1 cellular context compared by ENCODE assay signal in the genomic region with DNA sequence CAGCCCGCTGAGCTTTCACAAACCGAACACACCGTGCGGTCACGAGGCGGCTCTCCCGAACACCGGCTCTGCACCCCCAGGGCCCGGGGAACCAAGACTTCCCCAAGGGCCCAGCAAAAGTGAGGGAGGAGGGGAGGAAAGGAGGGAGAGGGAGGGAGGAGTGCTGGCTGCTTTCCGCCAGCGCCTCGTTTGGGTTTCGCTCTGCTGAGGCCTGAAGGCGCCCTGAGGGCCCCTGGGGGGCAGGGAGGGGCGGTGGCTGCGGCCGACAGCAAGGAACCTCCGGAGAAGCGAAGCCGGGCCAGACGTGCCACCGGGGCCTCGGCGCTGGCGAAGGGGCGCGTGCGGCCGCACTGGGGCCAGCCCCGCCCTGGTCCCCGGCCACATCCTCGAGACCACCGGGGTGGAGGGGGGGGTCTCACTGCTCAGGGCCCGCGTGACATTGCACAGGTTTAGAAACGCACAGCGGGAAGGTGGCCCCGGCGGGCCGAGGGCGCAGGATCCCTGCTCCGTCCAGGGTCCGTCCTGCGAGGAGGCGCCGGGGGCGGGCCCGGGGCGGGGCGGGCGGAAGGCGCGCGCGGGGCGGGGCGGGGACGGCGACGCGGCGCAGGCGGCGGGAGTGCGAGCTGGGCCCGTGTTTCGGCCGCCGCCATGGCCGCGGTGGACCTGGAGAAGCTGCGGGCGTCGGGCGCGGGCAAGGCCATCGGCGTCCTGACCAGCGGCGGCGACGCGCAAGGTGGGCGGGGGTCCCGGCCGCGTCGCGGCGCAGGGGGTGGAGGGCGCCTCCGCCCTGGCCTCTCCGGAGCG.
TF ChIP-seq lines count a peak whose summit lies in the region.

A gene (plus strand): TSS at position 596 of the 804 bp plus-strand sequence. CDS start 53 bp downstream, at position 649.

TF ChIP-seq in HEK293, 187 proteins besides CTCF, POLR2A, EP300 and RAD21 (continued from another document and continues in another):
- TF ChIP-seq, protein P1, sequence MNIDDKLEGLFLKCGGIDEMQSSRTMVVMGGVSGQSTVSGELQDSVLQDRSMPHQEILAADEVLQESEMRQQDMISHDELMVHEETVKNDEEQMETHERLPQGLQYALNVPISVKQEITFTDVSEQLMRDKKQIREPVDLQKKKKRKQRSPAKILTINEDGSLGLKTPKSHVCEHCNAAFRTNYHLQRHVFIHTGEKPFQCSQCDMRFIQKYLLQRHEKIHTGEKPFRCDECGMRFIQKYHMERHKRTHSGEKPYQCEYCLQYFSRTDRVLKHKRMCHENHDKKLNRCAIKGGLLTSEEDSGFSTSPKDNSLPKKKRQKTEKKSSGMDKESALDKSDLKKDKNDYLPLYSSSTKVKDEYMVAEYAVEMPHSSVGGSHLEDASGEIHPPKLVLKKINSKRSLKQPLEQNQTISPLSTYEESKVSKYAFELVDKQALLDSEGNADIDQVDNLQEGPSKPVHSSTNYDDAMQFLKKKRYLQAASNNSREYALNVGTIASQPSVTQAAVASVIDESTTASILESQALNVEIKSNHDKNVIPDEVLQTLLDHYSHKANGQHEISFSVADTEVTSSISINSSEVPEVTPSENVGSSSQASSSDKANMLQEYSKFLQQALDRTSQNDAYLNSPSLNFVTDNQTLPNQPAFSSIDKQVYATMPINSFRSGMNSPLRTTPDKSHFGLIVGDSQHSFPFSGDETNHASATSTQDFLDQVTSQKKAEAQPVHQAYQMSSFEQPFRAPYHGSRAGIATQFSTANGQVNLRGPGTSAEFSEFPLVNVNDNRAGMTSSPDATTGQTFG (tag by site-specific recombination; IDR thresholded peaks at IDR 0.05; ENCODE audit: borderline replicate concordance), result no peak
- no peak for TF ChIP-seq SCRT1 (tag by site-specific recombination; IDR thresholded peaks at IDR 0.05; ENCODE audit: borderline replicate concordance)
- peak; percentile 54; the same call in 1 of the 2 replicates for TF ChIP-seq ZNF629 (tag by site-specific recombination; IDR thresholded peaks at IDR 0.05)
- TF ChIP-seq, protein P2, sequence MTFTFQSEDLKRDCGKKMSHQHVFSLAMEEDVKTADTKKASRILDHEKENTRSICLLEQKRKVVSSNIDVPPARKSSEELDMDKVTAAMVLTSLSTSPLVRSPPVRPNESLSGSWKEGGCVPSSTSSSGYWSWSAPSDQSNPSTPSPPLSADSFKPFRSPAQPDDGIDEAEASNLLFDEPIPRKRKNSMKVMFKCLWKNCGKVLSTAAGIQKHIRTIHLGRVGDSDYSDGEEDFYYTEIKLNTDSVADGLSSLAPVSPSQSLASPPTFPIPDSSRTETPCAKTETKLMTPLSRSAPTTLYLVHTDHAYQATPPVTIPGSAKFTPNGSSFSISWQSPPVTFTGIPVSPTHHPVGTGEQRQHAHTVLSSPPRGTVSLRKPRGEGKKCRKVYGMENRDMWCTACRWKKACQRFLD (tag by site-specific recombination; IDR thresholded peaks at IDR 0.05), result no peak
- no peak for TF ChIP-seq ZNF623 (tag by site-specific recombination; IDR thresholded peaks at IDR 0.05)
- TF ChIP-seq OSR2 (tag by site-specific recombination; IDR thresholded peaks at IDR 0.05), result peak; percentile 82
- no peak for TF ChIP-seq ZNF549 (tag by site-specific recombination; IDR thresholded peaks at IDR 0.05)
- no peak for TF ChIP-seq ZNF311 (tag by site-specific recombination; IDR thresholded peaks at IDR 0.05; ENCODE audit: borderline replicate concordance)
- TF ChIP-seq ZNF701 (tag by site-specific recombination; IDR thresholded peaks at IDR 0.05), result no peak
- TF ChIP-seq, protein P3, sequence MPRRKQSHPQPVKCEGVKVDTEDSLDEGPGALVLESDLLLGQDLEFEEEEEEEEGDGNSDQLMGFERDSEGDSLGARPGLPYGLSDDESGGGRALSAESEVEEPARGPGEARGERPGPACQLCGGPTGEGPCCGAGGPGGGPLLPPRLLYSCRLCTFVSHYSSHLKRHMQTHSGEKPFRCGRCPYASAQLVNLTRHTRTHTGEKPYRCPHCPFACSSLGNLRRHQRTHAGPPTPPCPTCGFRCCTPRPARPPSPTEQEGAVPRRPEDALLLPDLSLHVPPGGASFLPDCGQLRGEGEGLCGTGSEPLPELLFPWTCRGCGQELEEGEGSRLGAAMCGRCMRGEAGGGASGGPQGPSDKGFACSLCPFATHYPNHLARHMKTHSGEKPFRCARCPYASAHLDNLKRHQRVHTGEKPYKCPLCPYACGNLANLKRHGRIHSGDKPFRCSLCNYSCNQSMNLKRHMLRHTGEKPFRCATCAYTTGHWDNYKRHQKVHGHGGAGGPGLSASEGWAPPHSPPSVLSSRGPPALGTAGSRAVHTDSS (tag by site-specific recombination; IDR thresholded peaks at IDR 0.05), result no peak
- no peak for TF ChIP-seq ZNF626 (tag by site-specific recombination; IDR thresholded peaks at IDR 0.05)
- TF ChIP-seq ZNF510 (tag by site-specific recombination; IDR thresholded peaks at IDR 0.05; ENCODE audit: insufficient replicate concordance), result no peak
- TF ChIP-seq TRIM28 (IDR thresholded peaks at IDR 0.05; ENCODE audit: borderline replicate concordance, low read length), result no peak
- TF ChIP-seq ZIC2 (tag by site-specific recombination; IDR thresholded peaks at IDR 0.05), result peak; percentile 85
- TF ChIP-seq ZNF354C (tag by site-specific recombination; IDR thresholded peaks at IDR 0.05; ENCODE audit: borderline replicate concordance, low read depth), result no peak
- TF ChIP-seq, protein P4, sequence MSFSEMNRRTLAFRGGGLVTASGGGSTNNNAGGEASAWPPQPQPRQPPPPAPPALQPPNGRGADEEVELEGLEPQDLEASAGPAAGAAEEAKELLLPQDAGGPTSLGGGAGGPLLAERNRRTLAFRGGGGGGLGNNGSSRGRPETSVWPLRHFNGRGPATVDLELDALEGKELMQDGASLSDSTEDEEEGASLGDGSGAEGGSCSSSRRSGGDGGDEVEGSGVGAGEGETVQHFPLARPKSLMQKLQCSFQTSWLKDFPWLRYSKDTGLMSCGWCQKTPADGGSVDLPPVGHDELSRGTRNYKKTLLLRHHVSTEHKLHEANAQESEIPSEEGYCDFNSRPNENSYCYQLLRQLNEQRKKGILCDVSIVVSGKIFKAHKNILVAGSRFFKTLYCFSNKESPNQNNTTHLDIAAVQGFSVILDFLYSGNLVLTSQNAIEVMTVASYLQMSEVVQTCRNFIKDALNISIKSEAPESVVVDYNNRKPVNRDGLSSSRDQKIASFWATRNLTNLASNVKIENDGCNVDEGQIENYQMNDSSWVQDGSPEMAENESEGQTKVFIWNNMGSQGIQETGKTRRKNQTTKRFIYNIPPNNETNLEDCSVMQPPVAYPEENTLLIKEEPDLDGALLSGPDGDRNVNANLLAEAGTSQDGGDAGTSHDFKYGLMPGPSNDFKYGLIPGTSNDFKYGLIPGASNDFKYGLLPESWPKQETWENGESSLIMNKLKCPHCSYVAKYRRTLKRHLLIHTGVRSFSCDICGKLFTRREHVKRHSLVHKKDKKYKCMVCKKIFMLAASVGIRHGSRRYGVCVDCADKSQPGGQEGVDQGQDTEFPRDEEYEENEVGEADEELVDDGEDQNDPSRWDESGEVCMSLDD (tag by site-specific recombination; IDR thresholded peaks at IDR 0.05), result peak; percentile 93
- no peak for TF ChIP-seq MZF1 (tag by site-specific recombination; IDR thresholded peaks at IDR 0.05; ENCODE audit: borderline replicate concordance)
- TF ChIP-seq, protein P5, sequence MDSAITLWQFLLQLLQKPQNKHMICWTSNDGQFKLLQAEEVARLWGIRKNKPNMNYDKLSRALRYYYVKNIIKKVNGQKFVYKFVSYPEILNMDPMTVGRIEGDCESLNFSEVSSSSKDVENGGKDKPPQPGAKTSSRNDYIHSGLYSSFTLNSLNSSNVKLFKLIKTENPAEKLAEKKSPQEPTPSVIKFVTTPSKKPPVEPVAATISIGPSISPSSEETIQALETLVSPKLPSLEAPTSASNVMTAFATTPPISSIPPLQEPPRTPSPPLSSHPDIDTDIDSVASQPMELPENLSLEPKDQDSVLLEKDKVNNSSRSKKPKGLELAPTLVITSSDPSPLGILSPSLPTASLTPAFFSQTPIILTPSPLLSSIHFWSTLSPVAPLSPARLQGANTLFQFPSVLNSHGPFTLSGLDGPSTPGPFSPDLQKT (IDR thresholded peaks at IDR 0.05; ENCODE audit: borderline replicate concordance, low read depth, low read length), result no peak
- peak; percentile 96 for TF ChIP-seq GLIS1 (tag by site-specific recombination; IDR thresholded peaks at IDR 0.05)
- no peak for TF ChIP-seq ZNF548 (tag by site-specific recombination; IDR thresholded peaks at IDR 0.05)
- no peak for TF ChIP-seq ZNF658 (tag by site-specific recombination; IDR thresholded peaks at IDR 0.05)
- TF ChIP-seq ZNF664 (tag by site-specific recombination; IDR thresholded peaks at IDR 0.05), result no peak
- TF ChIP-seq ZNF837 (tag by site-specific recombination; IDR thresholded peaks at IDR 0.05), result no peak
- peak; percentile 66; the same call in 1 of the 2 replicates for TF ChIP-seq KLF16 (tag by site-specific recombination; IDR thresholded peaks at IDR 0.05)
- no peak for TF ChIP-seq ZNF596 (tag by site-specific recombination; IDR thresholded peaks at IDR 0.05)
- peak; percentile 19; the same call in 1 of the 2 replicates for TF ChIP-seq ZNF24 (tag by site-specific recombination; IDR thresholded peaks at IDR 0.05)
- TF ChIP-seq ZNF274 (IDR thresholded peaks at IDR 0.05; ENCODE audit: low read length), result no peak
- TF ChIP-seq ZNF274 (tag by site-specific recombination; IDR thresholded peaks at IDR 0.05; ENCODE audit: borderline replicate concordance), result no peak
- no peak for TF ChIP-seq ZNF175 (tag by site-specific recombination; IDR thresholded peaks at IDR 0.05)
- no peak; the same call in 1 of the 2 replicates for TF ChIP-seq ZNF777 (tag by site-specific recombination; IDR thresholded peaks at IDR 0.05; ENCODE audit: borderline replicate concordance)
- no peak for TF ChIP-seq MEIS1 (CRISPR knock-in tag; IDR thresholded peaks at IDR 0.05; ENCODE audit: borderline replicate concordance)
- peak; percentile 86 for TF ChIP-seq ZNF335 (tag by site-specific recombination; conservative IDR thresholded peaks at IDR 0.05)
- TF ChIP-seq, protein P6, sequence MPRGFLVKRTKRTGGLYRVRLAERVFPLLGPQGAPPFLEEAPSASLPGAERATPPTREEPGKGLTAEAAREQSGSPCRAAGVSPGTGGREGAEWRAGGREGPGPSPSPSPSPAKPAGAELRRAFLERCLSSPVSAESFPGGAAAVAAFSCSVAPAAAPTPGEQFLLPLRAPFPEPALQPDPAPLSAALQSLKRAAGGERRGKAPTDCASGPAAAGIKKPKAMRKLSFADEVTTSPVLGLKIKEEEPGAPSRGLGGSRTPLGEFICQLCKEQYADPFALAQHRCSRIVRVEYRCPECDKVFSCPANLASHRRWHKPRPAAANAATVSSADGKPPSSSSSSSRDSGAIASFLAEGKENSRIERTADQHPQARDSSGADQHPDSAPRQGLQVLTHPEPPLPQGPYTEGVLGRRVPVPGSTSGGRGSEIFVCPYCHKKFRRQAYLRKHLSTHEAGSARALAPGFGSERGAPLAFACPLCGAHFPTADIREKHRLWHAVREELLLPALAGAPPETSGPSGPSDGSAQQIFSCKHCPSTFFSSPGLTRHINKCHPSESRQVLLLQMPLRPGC (tag by site-specific recombination; IDR thresholded peaks at IDR 0.05), result no peak
- no peak; the same call in 1 of the 2 replicates for TF ChIP-seq BCL11B (tag by site-specific recombination; IDR thresholded peaks at IDR 0.05; ENCODE audit: low read depth)
- TF ChIP-seq, protein P7, sequence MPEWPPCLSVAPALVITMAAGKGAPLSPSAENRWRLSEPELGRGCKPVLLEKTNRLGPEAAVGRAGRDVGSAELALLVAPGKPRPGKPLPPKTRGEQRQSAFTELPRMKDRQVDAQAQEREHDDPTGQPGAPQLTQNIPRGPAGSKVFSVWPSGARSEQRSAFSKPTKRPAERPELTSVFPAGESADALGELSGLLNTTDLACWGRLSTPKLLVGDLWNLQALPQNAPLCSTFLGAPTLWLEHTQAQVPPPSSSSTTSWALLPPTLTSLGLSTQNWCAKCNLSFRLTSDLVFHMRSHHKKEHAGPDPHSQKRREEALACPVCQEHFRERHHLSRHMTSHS (tag by site-specific recombination; IDR thresholded peaks at IDR 0.05), result no peak
- TF ChIP-seq ZNF223 (tag by site-specific recombination; IDR thresholded peaks at IDR 0.05), result no peak; the same call in none of the 2 replicates
- TF ChIP-seq ZNF184 (tag by site-specific recombination; IDR thresholded peaks at IDR 0.05), result peak; percentile 42; the same call in 1 of the 2 replicates
- TF ChIP-seq KLF9 (tag by site-specific recombination; IDR thresholded peaks at IDR 0.05; ENCODE audit: low read depth), result peak; percentile 74
- TF ChIP-seq KLF7 (tag by site-specific recombination; IDR thresholded peaks at IDR 0.05; ENCODE audit: borderline replicate concordance), result peak; percentile 94
- TF ChIP-seq, protein P8, sequence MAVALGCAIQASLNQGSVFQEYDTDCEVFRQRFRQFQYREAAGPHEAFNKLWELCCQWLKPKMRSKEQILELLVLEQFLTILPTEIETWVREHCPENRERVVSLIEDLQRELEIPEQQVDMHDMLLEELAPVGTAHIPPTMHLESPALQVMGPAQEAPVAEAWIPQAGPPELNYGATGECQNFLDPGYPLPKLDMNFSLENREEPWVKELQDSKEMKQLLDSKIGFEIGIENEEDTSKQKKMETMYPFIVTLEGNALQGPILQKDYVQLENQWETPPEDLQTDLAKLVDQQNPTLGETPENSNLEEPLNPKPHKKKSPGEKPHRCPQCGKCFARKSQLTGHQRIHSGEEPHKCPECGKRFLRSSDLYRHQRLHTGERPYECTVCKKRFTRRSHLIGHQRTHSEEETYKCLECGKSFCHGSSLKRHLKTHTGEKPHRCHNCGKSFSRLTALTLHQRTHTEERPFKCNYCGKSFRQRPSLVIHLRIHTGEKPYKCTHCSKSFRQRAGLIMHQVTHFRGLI (tag by site-specific recombination; IDR thresholded peaks at IDR 0.05), result no peak
- TF ChIP-seq, protein P9, sequence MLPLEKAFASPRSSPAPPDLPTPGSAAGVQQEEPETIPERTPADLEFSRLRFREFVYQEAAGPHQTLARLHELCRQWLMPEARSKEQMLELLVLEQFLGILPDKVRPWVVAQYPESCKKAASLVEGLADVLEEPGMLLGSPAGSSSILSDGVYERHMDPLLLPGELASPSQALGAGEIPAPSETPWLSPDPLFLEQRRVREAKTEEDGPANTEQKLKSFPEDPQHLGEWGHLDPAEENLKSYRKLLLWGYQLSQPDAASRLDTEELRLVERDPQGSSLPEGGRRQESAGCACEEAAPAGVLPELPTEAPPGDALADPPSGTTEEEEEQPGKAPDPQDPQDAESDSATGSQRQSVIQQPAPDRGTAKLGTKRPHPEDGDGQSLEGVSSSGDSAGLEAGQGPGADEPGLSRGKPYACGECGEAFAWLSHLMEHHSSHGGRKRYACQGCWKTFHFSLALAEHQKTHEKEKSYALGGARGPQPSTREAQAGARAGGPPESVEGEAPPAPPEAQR (tag by site-specific recombination; IDR thresholded peaks at IDR 0.05), result no peak
- TF ChIP-seq, protein P10, sequence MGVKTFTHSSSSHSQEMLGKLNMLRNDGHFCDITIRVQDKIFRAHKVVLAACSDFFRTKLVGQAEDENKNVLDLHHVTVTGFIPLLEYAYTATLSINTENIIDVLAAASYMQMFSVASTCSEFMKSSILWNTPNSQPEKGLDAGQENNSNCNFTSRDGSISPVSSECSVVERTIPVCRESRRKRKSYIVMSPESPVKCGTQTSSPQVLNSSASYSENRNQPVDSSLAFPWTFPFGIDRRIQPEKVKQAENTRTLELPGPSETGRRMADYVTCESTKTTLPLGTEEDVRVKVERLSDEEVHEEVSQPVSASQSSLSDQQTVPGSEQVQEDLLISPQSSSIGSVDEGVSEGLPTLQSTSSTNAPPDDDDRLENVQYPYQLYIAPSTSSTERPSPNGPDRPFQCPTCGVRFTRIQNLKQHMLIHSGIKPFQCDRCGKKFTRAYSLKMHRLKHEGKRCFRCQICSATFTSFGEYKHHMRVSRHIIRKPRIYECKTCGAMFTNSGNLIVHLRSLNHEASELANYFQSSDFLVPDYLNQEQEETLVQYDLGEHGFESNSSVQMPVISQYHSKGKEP (tag by site-specific recombination; IDR thresholded peaks at IDR 0.05), result no peak
